Comparison of ENCODE assay signal across 1 cellular context in the genomic region with DNA sequence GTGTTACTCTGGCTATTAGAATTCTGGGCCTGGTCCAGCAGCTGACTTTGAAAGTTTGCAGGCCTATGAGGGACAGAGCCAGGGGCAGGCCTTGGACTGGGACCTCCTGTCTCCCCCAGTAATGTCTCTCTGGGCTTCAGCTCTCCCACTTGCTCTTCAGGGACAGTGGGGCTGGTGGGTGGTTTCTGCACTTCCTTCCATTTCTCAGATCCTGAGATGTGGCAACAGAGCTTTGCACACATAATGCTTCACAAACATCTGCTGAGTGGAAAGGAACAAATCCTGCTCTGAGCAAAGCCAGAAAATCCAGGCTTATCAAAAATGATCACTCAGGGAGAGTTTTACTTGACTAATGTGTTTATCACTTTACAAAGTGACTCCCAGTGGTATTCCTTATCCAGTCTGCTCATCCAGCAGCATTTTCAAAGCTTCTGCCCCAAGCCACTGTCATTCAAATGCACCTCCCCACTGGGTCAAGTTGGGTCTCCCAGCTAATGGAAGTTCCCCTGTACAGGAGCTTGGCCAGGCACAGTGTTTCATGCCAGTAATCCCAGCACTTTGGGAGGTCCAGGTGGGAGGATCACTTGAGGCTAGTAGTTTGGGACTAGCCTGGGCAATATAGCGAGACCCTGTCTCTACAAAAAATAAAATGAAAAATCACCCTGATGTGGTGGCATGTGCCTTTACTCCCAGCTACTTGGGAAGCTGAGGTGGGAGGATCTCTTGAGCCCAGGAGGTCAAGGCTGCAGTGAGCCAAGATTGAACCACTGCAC.
A peak's percentile ranks its signal among the peaks of the same experiment; 100 is the strongest.
TF ChIP-seq lines count a peak whose summit lies in the region.

No MANE protein-coding gene starts in this region.

TF ChIP-seq in K562, 482 proteins besides CTCF, POLR2A, EP300 and RAD21:
- TF ChIP-seq KDM1A (IDR thresholded peaks at IDR 0.05): peak; percentile 65 to 75
- TF ChIP-seq DNMT1 (IDR thresholded peaks at IDR 0.05): no peak
- TF ChIP-seq NELFE (IDR thresholded peaks at IDR 0.05; ENCODE audit: insufficient read depth, insufficient read length): no peak
- 0 out of 2 replicates have a peak, but pooled peaks have one; percentile 19 for TF ChIP-seq TAL1 (IDR thresholded peaks at IDR 0.05)
- TF ChIP-seq, protein P1, sequence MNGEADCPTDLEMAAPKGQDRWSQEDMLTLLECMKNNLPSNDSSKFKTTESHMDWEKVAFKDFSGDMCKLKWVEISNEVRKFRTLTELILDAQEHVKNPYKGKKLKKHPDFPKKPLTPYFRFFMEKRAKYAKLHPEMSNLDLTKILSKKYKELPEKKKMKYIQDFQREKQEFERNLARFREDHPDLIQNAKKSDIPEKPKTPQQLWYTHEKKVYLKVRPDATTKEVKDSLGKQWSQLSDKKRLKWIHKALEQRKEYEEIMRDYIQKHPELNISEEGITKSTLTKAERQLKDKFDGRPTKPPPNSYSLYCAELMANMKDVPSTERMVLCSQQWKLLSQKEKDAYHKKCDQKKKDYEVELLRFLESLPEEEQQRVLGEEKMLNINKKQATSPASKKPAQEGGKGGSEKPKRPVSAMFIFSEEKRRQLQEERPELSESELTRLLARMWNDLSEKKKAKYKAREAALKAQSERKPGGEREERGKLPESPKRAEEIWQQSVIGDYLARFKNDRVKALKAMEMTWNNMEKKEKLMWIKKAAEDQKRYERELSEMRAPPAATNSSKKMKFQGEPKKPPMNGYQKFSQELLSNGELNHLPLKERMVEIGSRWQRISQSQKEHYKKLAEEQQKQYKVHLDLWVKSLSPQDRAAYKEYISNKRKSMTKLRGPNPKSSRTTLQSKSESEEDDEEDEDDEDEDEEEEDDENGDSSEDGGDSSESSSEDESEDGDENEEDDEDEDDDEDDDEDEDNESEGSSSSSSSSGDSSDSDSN (IDR thresholded peaks at IDR 0.05; ENCODE audit: borderline replicate concordance in 1 of 2, low read depth in 2 of 2, low read length in 2 of 2): no peak
- peak; percentile 39; the same call in 1 of the 2 replicates for TF ChIP-seq CBFA2T2 (conservative IDR thresholded peaks at IDR 0.05)
- TF ChIP-seq WHSC1 (IDR thresholded peaks at IDR 0.05; ENCODE audit: low read length): no peak
- TF ChIP-seq TCF3 (CRISPR knock-in tag; IDR thresholded peaks at IDR 0.05): peak; percentile 57
- no peak for TF ChIP-seq RFX1 (IDR thresholded peaks at IDR 0.05)
- TF ChIP-seq ZNF75A (CRISPR knock-in tag; IDR thresholded peaks at IDR 0.05): no peak
- 0 out of 4 replicates have a peak, but pooled peaks of 1 of the 2 experiments have one; percentile 38 for TF ChIP-seq RCOR1 (IDR thresholded peaks at IDR 0.05; ENCODE audit: borderline replicate concordance in 1 of 2, low read depth in 2 of 2, low read length in 2 of 2)
- TF ChIP-seq CBFA2T3 (IDR thresholded peaks at IDR 0.05): peak; percentile 59; the same call in 1 of the 2 replicates
- TF ChIP-seq KLF13 (tag; IDR thresholded peaks at IDR 0.05; ENCODE audit: borderline replicate concordance, low read depth): no peak
- TF ChIP-seq, protein P2, sequence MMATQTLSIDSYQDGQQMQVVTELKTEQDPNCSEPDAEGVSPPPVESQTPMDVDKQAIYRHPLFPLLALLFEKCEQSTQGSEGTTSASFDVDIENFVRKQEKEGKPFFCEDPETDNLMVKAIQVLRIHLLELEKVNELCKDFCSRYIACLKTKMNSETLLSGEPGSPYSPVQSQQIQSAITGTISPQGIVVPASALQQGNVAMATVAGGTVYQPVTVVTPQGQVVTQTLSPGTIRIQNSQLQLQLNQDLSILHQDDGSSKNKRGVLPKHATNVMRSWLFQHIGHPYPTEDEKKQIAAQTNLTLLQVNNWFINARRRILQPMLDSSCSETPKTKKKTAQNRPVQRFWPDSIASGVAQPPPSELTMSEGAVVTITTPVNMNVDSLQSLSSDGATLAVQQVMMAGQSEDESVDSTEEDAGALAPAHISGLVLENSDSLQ (IDR thresholded peaks at IDR 0.05): peak; percentile 34; the same call in 1 of the 2 replicates
